In genomic region chr18:24234330-24234729, GRCh38 we compare ENCODE assay signal across 1 cellular context.
TF ChIP-seq lines count a peak whose summit lies in the region.

No MANE protein-coding gene starts in this region.

TF ChIP-seq in endothelial cell of umbilical vein, 7 proteins besides CTCF, POLR2A, EP300 and RAD21:
- TF ChIP-seq EZH2 (IDR thresholded peaks at IDR 0.05; ENCODE audit: borderline replicate concordance, low read depth, low read length, severe bottlenecking) (no peak), MAX (IDR thresholded peaks at IDR 0.05; ENCODE audit: insufficient read depth, insufficient read length) (no peak), FOS (IDR thresholded peaks at IDR 0.05; ENCODE audit: borderline replicate concordance, insufficient read depth, low read length) (no peak), POLR2AphosphoS5 (IDR thresholded peaks at IDR 0.05; ENCODE audit: insufficient read depth, low read depth, low read length) (no peak), GATA2 (IDR thresholded peaks at IDR 0.05; ENCODE audit: insufficient read depth, insufficient read length, low read depth, low read length) (no peak), MYC (IDR thresholded peaks at IDR 0.05; ENCODE audit: low read depth, low read length) (no peak), JUN (IDR thresholded peaks at IDR 0.05; ENCODE audit: borderline replicate concordance, insufficient read depth, insufficient read length, low read depth) (no peak)
